ENCODE assay signal across 23 cellular contexts in the genomic region with DNA sequence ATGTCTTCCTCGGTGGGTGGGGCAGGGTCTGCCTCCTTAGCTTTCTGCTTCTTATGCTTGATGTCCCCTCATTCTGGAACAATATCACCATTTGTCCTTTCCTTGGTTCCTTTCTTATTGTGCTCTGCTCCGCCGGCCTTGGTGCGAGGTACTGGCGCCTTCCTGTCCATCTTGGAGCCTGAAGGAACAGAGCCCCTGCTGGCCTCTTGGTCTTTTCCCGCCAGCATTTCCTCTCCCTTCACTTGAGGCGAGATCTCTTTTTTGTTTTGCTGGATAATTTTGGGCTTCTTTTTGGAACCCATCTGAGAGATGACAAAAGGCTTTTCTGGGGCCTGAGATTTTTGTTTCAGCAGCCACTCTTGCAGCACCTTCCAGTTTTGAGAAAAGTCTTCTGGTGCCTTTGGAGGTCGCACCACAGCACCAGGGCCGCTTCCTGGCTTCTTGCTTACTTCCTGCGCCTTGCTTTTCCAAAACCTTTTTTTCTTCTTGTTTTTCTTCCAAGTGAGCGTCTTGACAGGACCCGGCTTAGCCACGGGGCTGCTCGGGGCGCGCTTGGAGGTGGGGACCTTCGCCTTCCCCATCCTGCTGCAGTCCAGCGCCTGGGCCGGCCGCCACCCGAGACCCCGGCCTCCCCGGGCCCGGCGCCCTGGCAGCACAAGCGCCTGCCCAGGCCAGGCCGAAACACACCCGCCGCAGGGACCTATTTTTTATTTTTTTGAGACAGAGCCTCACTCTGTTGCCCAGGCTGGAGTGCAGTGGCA.
DNase-seq lines count a peak whose midpoint lies in the region; ATAC-seq and TF ChIP-seq lines count a peak whose summit lies in the region.
"Had no signal": no experiment of that assay in that cellular context is flagged by ENCODE, and none has a peak within 500 bp of the region (broad histone marks: within the 10 kb centered on the region; RNA-seq: fewer than 3 reads in every experiment).

No MANE protein-coding gene starts in this region.

- H3K4me3 ChIP-seq in BLaER1, result no peak overlapping the region
- H3K4me3 ChIP-seq in coronary artery, result no peak overlapping the region
- no peak overlapping the region for H3K4me3 ChIP-seq in spleen
- H3K4me3 ChIP-seq: BLaER1 treated with 17β-estradiol and CSF1 and Interleukin-3, amounts not matched to agents 10 nM and 100 nM; GM12878; MG63 had no signal

- no peak for ATAC-seq in HG02870 (IDR thresholded peaks at IDR 0.05; ENCODE audit: unreplicated experiment)
- ATAC-seq: GM12878, Panc1, Right ventricle myocardium inferior had no signal

- 96 to 97% (median 96%) methylated on average over 29 of the region's 29 CpGs for WGBS in spleen, 5 donors

- no peak for TF ChIP-seq CTCF in coronary artery (IDR thresholded peaks at IDR 0.05)
- no peak for TF ChIP-seq CTCF in spleen (IDR thresholded peaks at IDR 0.05 in 8 of 11, conservative IDR thresholded peaks at IDR 0.05 in 3 of 11)

- H3K27me3 ChIP-seq in BLaER1, result no peaks in the 10 kb centered on the region
- no peaks in the 10 kb centered on the region for H3K27me3 ChIP-seq in spleen (replicated peaks in 1 of 7)
- H3K27me3 ChIP-seq: BLaER1 treated with 17β-estradiol and CSF1 and Interleukin-3, amounts not matched to agents 10 nM and 100 nM; MG63 had no signal

- H3K36me3 ChIP-seq in BLaER1 (no peaks in the 10 kb centered on the region), spleen (no peaks in the 10 kb centered on the region)
- H3K36me3 ChIP-seq: BLaER1 treated with 17β-estradiol and CSF1 and Interleukin-3, amounts not matched to agents 10 nM and 100 nM; MG63 had no signal

- H3K27ac ChIP-seq in BLaER1, result no peak overlapping the region
- H3K27ac ChIP-seq in coronary artery, result no peak overlapping the region
- H3K27ac ChIP-seq in spleen, result no peak overlapping the region
- H3K27ac ChIP-seq: 22Rv1 had no signal

- DNase-seq in activated CD4-positive, CD25-positive, alpha-beta regulatory T cell treated with anti-CD3 and anti-CD28 coated beads, Interleukin-2, amount 50 U/mL, for 72 hours, result peak; percentile 8
- no peak for DNase-seq in activated CD4-positive, CD25-positive, alpha-beta regulatory T cell (lab: John Stamatoyannopoulos, UW)
- DNase-seq in coronary artery (ENCODE audit: low spot score) (peak; percentile 53), spleen (peak; percentile 40), NCI-H1436 treated with DMSO at 0.1 percent for 48 hours (lab: John Stamatoyannopoulos, UW) (no peak)
- DNase-seq in activated T-cell treated with anti-CD3 and anti-CD28 coated beads, Interleukin-2, amount 50 U/mL, for 1 hour, result no peak
- DNase-seq: DMS79 treated with DMSO at 0.1 percent for 48 hours, GDM1, HFFc6, Karpas-422, MG63, NCI-H1092 treated with DMSO at 0.1 percent for 48 hours, NCI-H1694 treated with DMSO at 0.1 percent for 48 hours, NCI-H2107, NCI-H2227 treated with DMSO at 0.1 percent for 48 hours, NCI-H524 had no signal

- no peak for TF ChIP-seq POLR2A in spleen (IDR thresholded peaks at IDR 0.05)

- H3K4me1 ChIP-seq in BLaER1, result peaks cover 43% of the 10 kb centered on the region
- peaks cover 0 to 20% (median 13%) of the 10 kb centered on the region in 6 donors for H3K4me1 ChIP-seq in spleen

- peak overlapping the region; percentile 40 for H3K4me2 ChIP-seq in BLaER1

- H3K9me3 ChIP-seq in BLaER1 (peaks cover 22% of the 10 kb centered on the region), spleen (peaks cover 0 to 15% (median 7%) of the 10 kb centered on the region in 8 donors)

- intact Hi-C loops in spleen (cut with DNase I; ENCODE audit: low total_unique reads), result no loop called here

- no peaks in the 10 kb centered on the region for H4K20me1 ChIP-seq in BLaER1
- H4K20me1 ChIP-seq: BLaER1 treated with 17β-estradiol and CSF1 and Interleukin-3, amounts not matched to agents 10 nM and 100 nM had no signal

- no peak overlapping the region for H3K9ac ChIP-seq in BLaER1
- H3K9ac ChIP-seq: BLaER1 treated with 17β-estradiol and CSF1 and Interleukin-3, amounts not matched to agents 10 nM and 100 nM had no signal

Comparison
In these comparisons a context has a peak if more than half of its experiments do, and no peak if none do; other contexts are left out.
1. DNase-seq: peak in activated CD4-positive, CD25-positive, alpha-beta regulatory T cell treated with anti-CD3 and anti-CD28 coated beads, Interleukin-2, amount 50 U/mL, for 72 hours (single experiment), coronary artery (single experiment) and spleen (single experiment); none in activated CD4-positive, CD25-positive, alpha-beta regulatory T cell (0 of 4), NCI-H1436 treated with DMSO at 0.1 percent for 48 hours (single experiment) and activated T-cell treated with anti-CD3 and anti-CD28 coated beads, Interleukin-2, amount 50 U/mL, for 1 hour (single experiment).